Comparison of ENCODE assay signal across 8 cellular contexts in genomic region chr10:63866075-63866746, GRCh38.
A peak's percentile ranks its signal among the peaks of the same experiment; 100 is the strongest.
DNase-seq lines count a peak whose midpoint lies in the region; ATAC-seq and TF ChIP-seq lines count a peak whose summit lies in the region.

No MANE protein-coding gene starts in this region.

- H3K4me3 Mint-ChIP-seq in CD14-positive monocyte (peak overlapping the region in 1 of 2 donors; percentile 37), mesothelial cell of epicardium (peak overlapping the region; percentile 43)
- no peak overlapping the region for H3K4me3 Mint-ChIP-seq in activated CD4-positive, alpha-beta T cell treated with anti-CD3 and anti-CD28 coated beads, Interleukin-2, amount 10 ng/mL, durations not matched to agents 24 days and 14 days
- peak overlapping the region in 1 of 2 donors; percentile 41 for H3K4me3 Mint-ChIP-seq in effector memory CD8-positive, alpha-beta T cell
- peak overlapping the region in 1 of 2 donors; percentile 40 for H3K4me3 Mint-ChIP-seq in stimulated activated naive CD8-positive, alpha-beta T cell treated with anti-CD3 and anti-CD28 coated beads, Interleukin-15, amount 100 ng/mL, for 72 hours

- H3K27me3 Mint-ChIP-seq in CD14-positive monocyte (ENCODE audit: low read depth in 3 of 3) (peaks cover 15 to 18% (median 17%) of the 10 kb centered on the region in 3 donors), mesothelial cell of epicardium (ENCODE audit: low read depth) (peaks cover 44% of the 10 kb centered on the region)
- peaks cover 21% of the 10 kb centered on the region for H3K27me3 Mint-ChIP-seq in activated CD4-positive, alpha-beta T cell treated with anti-CD3 and anti-CD28 coated beads, Interleukin-2, amount 10 ng/mL, durations not matched to agents 24 days and 14 days
- H3K27me3 Mint-ChIP-seq in effector memory CD8-positive, alpha-beta T cell, result peaks cover 50 to 68% of the 10 kb centered on the region in 2 donors
- peaks cover 29% of the 10 kb centered on the region for H3K27me3 Mint-ChIP-seq in stimulated activated naive CD8-positive, alpha-beta T cell treated with anti-CD3 and anti-CD28 coated beads, Interleukin-15, amount 100 ng/mL, for 72 hours

- ATAC-seq in GM18867 (IDR thresholded peaks at IDR 0.05; ENCODE audit: unreplicated experiment) (peak; percentile 94), HG03039 (IDR thresholded peaks at IDR 0.05; ENCODE audit: unreplicated experiment) (peak; percentile 75)
- ATAC-seq in effector memory CD8-positive, alpha-beta T cell (replicated peaks), result peak; percentile 73
- ATAC-seq in stimulated activated naive CD8-positive, alpha-beta T cell treated with anti-CD3 and anti-CD28 coated beads, Interleukin-15, amount 100 ng/mL, for 72 hours, result peak; percentile 76

- H3K36me3 Mint-ChIP-seq in CD14-positive monocyte, result no peaks in the 10 kb centered on the region
- no peaks in the 10 kb centered on the region for H3K36me3 Mint-ChIP-seq in activated CD4-positive, alpha-beta T cell treated with anti-CD3 and anti-CD28 coated beads, Interleukin-2, amount 10 ng/mL, durations not matched to agents 24 days and 14 days (ENCODE audit: low read depth)
- no peaks in the 10 kb centered on the region for H3K36me3 Mint-ChIP-seq in effector memory CD8-positive, alpha-beta T cell (ENCODE audit: insufficient read depth)
- H3K36me3 Mint-ChIP-seq in mesothelial cell of epicardium, result no peaks in the 10 kb centered on the region

- no peak for DNase-seq in CD14-positive monocyte (ENCODE audit: low spot score)
- peak; percentile 29 for DNase-seq in NCI-H2171 (lab: John Stamatoyannopoulos, UW)
- peak; percentile 83 for DNase-seq in activated CD4-positive, alpha-beta T cell treated with anti-CD3 and anti-CD28 coated beads, Interleukin-2, amount 10 ng/mL, durations not matched to agents 24 days and 14 days
- DNase-seq in effector memory CD8-positive, alpha-beta T cell, result peak; percentile 4 to 37 (median 18)
- peak; percentile 26 to 79 for DNase-seq in mesothelial cell of epicardium (ENCODE audit: low spot score in 2 of 2, unreplicated experiment in 2 of 2)
- DNase-seq in stimulated activated naive CD8-positive, alpha-beta T cell treated with anti-CD3 and anti-CD28 coated beads, Interleukin-15, amount 100 ng/mL, for 72 hours, result peak; percentile 24 to 48

- H3K27ac Mint-ChIP-seq in CD14-positive monocyte (no peak overlapping the region), mesothelial cell of epicardium (no peak overlapping the region)
- H3K27ac Mint-ChIP-seq in activated CD4-positive, alpha-beta T cell treated with anti-CD3 and anti-CD28 coated beads, Interleukin-2, amount 10 ng/mL, durations not matched to agents 24 days and 14 days, result no peak overlapping the region
- H3K27ac Mint-ChIP-seq in effector memory CD8-positive, alpha-beta T cell, result no peak overlapping the region
- peak overlapping the region in 1 of 2 donors; percentile 64 for H3K27ac Mint-ChIP-seq in stimulated activated naive CD8-positive, alpha-beta T cell treated with anti-CD3 and anti-CD28 coated beads, Interleukin-15, amount 100 ng/mL, for 72 hours

- H3K9me3 Mint-ChIP-seq in CD14-positive monocyte, result no peaks in the 10 kb centered on the region
- no peaks in the 10 kb centered on the region for H3K9me3 Mint-ChIP-seq in activated CD4-positive, alpha-beta T cell treated with anti-CD3 and anti-CD28 coated beads, Interleukin-2, amount 10 ng/mL, durations not matched to agents 24 days and 14 days
- no peaks in the 10 kb centered on the region for H3K9me3 Mint-ChIP-seq in effector memory CD8-positive, alpha-beta T cell
- no peaks in the 10 kb centered on the region for H3K9me3 Mint-ChIP-seq in mesothelial cell of epicardium
- no peaks in the 10 kb centered on the region for H3K9me3 Mint-ChIP-seq in stimulated activated naive CD8-positive, alpha-beta T cell treated with anti-CD3 and anti-CD28 coated beads, Interleukin-15, amount 100 ng/mL, for 72 hours

- H3K4me1 Mint-ChIP-seq in CD14-positive monocyte, result peaks cover 7% of the 10 kb centered on the region
- peaks cover 5% of the 10 kb centered on the region for H3K4me1 Mint-ChIP-seq in activated CD4-positive, alpha-beta T cell treated with anti-CD3 and anti-CD28 coated beads, Interleukin-2, amount 10 ng/mL, durations not matched to agents 24 days and 14 days
- peaks cover 7 to 10% of the 10 kb centered on the region in 2 donors for H3K4me1 Mint-ChIP-seq in effector memory CD8-positive, alpha-beta T cell (ENCODE audit: low read depth in 2 of 2)
- H3K4me1 Mint-ChIP-seq in mesothelial cell of epicardium, result peaks cover 17% of the 10 kb centered on the region
- H3K4me1 Mint-ChIP-seq in stimulated activated naive CD8-positive, alpha-beta T cell treated with anti-CD3 and anti-CD28 coated beads, Interleukin-15, amount 100 ng/mL, for 72 hours, result peaks cover 8% of the 10 kb centered on the region

- TF ChIP-seq CTCF in CD14-positive monocyte (IDR thresholded peaks at IDR 0.05), result peak; percentile 91
- peak; percentile 85 for TF ChIP-seq CTCF in mesothelial cell of epicardium (IDR thresholded peaks at IDR 0.05; ENCODE audit: unreplicated experiment)

- intact Hi-C loops in CD14-positive monocyte (cut with micrococcal nuclease), result no loop called here
- intact Hi-C loops in activated CD4-positive, alpha-beta T cell treated with anti-CD3 and anti-CD28 coated beads, Interleukin-2, amount 10 ng/mL, durations not matched to agents 24 days and 14 days (cut with micrococcal nuclease), result no loop called here
